Comparison of ENCODE assay signal across 8 cellular contexts in genomic region chr2:237591379-237591881, GRCh38.
A peak's percentile ranks its signal among the peaks of the same experiment; 100 is the strongest.
DNase-seq lines count a peak whose midpoint lies in the region; ATAC-seq and TF ChIP-seq lines count a peak whose summit lies in the region.

No MANE protein-coding gene starts in this region.

- H3K4me3 ChIP-seq in fibroblast of mammary gland (ENCODE audit: control insufficient read depth, low read depth, low read length) = no peak overlapping the region

- TF ChIP-seq CTCF in RWPE1 (conservative IDR thresholded peaks at IDR 0.05; ENCODE audit: low read depth) = no peak
- no peak for TF ChIP-seq CTCF in fibroblast of mammary gland (conservative IDR thresholded peaks at IDR 0.05; ENCODE audit: control insufficient read depth, insufficient read depth, low read depth, low read length)

- POLR2A ChIA-PET in RWPE1 (lab: Yijun Ruan, JAX; ENCODE audit: low non-redundant PET) = interaction anchor here (0.7 kb wide), 1 partner anchor 11 kb away, joined by 3 read pairs; no protein-coding TSS in a partner anchor

- no peak for ATAC-seq in HG03135 (IDR thresholded peaks at IDR 0.05; ENCODE audit: unreplicated experiment)
- no peak for ATAC-seq in HG02763 (IDR thresholded peaks at IDR 0.05; ENCODE audit: unreplicated experiment)

- peak overlapping the region; percentile 59 for H3K27ac ChIP-seq in RWPE1

- DNase-seq in DMS153 treated with DMSO at 0.1 percent for 48 hours (lab: John Stamatoyannopoulos, UW; ENCODE audit: unreplicated experiment) (peak; percentile 4), DMS153 (lab: John Stamatoyannopoulos, UW) (no peak), RWPE1 (ENCODE audit: low spot score) (no peak), fibroblast of mammary gland (ENCODE audit: low read depth) (peak; percentile 14)
- peak; percentile 44 for DNase-seq in stimulated activated CD8-positive, alpha-beta memory T cell treated with anti-CD3 and anti-CD28 coated beads, Interleukin-4, amount 100 ng/mL, for 48 hours
- no peak for DNase-seq in effector CD4-positive, alpha-beta T cell

- CTCF ChIA-PET in RWPE1 (lab: Yijun Ruan, JAX) = interaction anchor here (0.7 kb wide), 1 partner anchor 1073 kb away, joined by 7 read pairs; no protein-coding TSS in a partner anchor

Comparison
In these comparisons a context has a peak if more than half of its experiments do, and no peak if none do; other contexts are left out.
1. DNase-seq: peak in DMS153 treated with DMSO at 0.1 percent for 48 hours (single experiment), fibroblast of mammary gland (single experiment) and stimulated activated CD8-positive, alpha-beta memory T cell treated with anti-CD3 and anti-CD28 coated beads, Interleukin-4, amount 100 ng/mL, for 48 hours (single experiment); none in DMS153 (single experiment), RWPE1 (single experiment) and effector CD4-positive, alpha-beta T cell (single experiment).